In the genomic region with DNA sequence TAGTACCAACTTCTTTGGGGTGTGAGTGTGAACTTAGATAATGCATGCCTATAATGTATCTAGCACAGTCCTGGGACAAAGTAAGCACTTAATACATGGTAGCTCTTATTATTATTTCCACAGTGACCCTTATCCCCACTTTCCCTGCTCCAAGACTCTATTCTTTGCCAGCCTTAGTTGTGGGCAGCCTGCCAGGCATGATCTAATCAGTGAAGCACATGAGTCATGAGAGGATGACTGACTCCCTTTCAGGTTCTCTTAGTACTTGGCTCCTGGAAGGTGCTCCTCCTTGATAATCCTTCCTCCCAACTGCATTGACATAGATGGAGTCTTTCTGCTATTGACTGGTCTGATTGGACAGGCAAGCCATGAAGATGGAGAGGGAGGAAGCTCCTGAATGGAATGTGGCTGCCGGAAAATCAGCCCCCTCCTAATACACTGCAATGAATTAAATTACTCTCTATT, we compare ENCODE assay signal across 1 cellular context.
A peak's percentile ranks its signal among the peaks of the same experiment; 100 is the strongest.
TF ChIP-seq lines count a peak whose summit lies in the region.

No MANE protein-coding gene starts in this region.

TF ChIP-seq in SK-N-SH, 30 proteins besides CTCF, POLR2A, EP300 and RAD21 (continued from another document):
- TF ChIP-seq, protein P1, sequence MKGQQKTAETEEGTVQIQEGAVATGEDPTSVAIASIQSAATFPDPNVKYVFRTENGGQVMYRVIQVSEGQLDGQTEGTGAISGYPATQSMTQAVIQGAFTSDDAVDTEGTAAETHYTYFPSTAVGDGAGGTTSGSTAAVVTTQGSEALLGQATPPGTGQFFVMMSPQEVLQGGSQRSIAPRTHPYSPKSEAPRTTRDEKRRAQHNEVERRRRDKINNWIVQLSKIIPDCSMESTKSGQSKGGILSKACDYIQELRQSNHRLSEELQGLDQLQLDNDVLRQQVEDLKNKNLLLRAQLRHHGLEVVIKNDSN (IDR thresholded peaks at IDR 0.05; ENCODE audit: borderline replicate concordance, low read depth) = no peak
- TF ChIP-seq, protein P2, sequence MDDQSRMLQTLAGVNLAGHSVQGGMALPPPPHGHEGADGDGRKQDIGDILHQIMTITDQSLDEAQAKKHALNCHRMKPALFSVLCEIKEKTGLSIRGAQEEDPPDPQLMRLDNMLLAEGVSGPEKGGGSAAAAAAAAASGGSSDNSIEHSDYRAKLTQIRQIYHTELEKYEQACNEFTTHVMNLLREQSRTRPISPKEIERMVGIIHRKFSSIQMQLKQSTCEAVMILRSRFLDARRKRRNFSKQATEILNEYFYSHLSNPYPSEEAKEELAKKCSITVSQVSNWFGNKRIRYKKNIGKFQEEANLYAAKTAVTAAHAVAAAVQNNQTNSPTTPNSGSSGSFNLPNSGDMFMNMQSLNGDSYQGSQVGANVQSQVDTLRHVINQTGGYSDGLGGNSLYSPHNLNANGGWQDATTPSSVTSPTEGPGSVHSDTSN (IDR thresholded peaks at IDR 0.05) = peak; percentile 70
- TF ChIP-seq FOXJ3 (CRISPR knock-in tag; IDR thresholded peaks at IDR 0.05) = no peak
- TF ChIP-seq, protein P3, sequence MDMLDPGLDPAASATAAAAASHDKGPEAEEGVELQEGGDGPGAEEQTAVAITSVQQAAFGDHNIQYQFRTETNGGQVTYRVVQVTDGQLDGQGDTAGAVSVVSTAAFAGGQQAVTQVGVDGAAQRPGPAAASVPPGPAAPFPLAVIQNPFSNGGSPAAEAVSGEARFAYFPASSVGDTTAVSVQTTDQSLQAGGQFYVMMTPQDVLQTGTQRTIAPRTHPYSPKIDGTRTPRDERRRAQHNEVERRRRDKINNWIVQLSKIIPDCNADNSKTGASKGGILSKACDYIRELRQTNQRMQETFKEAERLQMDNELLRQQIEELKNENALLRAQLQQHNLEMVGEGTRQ (IDR thresholded peaks at IDR 0.05; ENCODE audit: borderline replicate concordance, low read depth, low read length) = no peak
- TF ChIP-seq, protein P4, sequence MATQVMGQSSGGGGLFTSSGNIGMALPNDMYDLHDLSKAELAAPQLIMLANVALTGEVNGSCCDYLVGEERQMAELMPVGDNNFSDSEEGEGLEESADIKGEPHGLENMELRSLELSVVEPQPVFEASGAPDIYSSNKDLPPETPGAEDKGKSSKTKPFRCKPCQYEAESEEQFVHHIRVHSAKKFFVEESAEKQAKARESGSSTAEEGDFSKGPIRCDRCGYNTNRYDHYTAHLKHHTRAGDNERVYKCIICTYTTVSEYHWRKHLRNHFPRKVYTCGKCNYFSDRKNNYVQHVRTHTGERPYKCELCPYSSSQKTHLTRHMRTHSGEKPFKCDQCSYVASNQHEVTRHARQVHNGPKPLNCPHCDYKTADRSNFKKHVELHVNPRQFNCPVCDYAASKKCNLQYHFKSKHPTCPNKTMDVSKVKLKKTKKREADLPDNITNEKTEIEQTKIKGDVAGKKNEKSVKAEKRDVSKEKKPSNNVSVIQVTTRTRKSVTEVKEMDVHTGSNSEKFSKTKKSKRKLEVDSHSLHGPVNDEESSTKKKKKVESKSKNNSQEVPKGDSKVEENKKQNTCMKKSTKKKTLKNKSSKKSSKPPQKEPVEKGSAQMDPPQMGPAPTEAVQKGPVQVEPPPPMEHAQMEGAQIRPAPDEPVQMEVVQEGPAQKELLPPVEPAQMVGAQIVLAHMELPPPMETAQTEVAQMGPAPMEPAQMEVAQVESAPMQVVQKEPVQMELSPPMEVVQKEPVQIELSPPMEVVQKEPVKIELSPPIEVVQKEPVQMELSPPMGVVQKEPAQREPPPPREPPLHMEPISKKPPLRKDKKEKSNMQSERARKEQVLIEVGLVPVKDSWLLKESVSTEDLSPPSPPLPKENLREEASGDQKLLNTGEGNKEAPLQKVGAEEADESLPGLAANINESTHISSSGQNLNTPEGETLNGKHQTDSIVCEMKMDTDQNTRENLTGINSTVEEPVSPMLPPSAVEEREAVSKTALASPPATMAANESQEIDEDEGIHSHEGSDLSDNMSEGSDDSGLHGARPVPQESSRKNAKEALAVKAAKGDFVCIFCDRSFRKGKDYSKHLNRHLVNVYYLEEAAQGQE (IDR thresholded peaks at IDR 0.05; ENCODE audit: low read depth, low read length) = no peak
- no peak for TF ChIP-seq MEF2A (IDR thresholded peaks at IDR 0.05; ENCODE audit: borderline replicate concordance, low read depth)
- no peak for TF ChIP-seq CHD2 (IDR thresholded peaks at IDR 0.05; ENCODE audit: low read length, partially characterized antibody)
- no peak for TF ChIP-seq GATA2 (CRISPR knock-in tag; IDR thresholded peaks at IDR 0.05)
- peak; percentile 94 for TF ChIP-seq NFIC (IDR thresholded peaks at IDR 0.05; ENCODE audit: borderline replicate concordance)
- no peak for TF ChIP-seq RCOR1 (IDR thresholded peaks at IDR 0.05; ENCODE audit: low read length)
- no peak for TF ChIP-seq RFX5 (IDR thresholded peaks at IDR 0.05; ENCODE audit: low read length)
TF ChIP-seq in SK-N-SH: peak in this region for 7.
